ENCODE assay signal across 19 cellular contexts in genomic region chr14:62076368-62076767, GRCh38.
DNase-seq lines count a peak whose midpoint lies in the region; ATAC-seq, FAIRE-seq and TF ChIP-seq lines count a peak whose summit lies in the region.
"Had no signal": no experiment of that assay in that cellular context is flagged by ENCODE, and none has a peak within 500 bp of the region (broad histone marks: within the 10 kb centered on the region; RNA-seq: fewer than 3 reads in every experiment).

No MANE protein-coding gene starts in this region.

- H3K27me3 Mint-ChIP-seq in natural killer cell (ENCODE audit: low read depth in 2 of 2): peaks cover 0 to 2% of the 10 kb centered on the region in 2 donors

- peaks cover 54% of the 10 kb centered on the region for H3K4me1 ChIP-seq in BLaER1

- peak overlapping the region; percentile 79 for H3K4me3 Mint-ChIP-seq in natural killer cell
- H3K4me3 Mint-ChIP-seq: CD14-positive monocyte; CD8-positive, alpha-beta T cell had no signal

- no peaks in the 10 kb centered on the region for H4K20me1 ChIP-seq in BLaER1

- H3K4me2 ChIP-seq in BLaER1: peak overlapping the region; percentile 66

- intact Hi-C loops in natural killer cell (cut with micrococcal nuclease): loop anchor here (5.0 kb wide), 1 partner anchor 41 kb away; no protein-coding TSS in a partner anchor

- DNase-seq in WERI-Rb-1 (no peak), natural killer cell (no peak), RCC 7860 (ENCODE audit: low spot score) (no peak), DMS53 treated with DMSO at 0.1 percent for 48 hours (lab: John Stamatoyannopoulos, UW; ENCODE audit: unreplicated experiment) (no peak), NCI-H1105 treated with DMSO at 0.1 percent for 48 hours (lab: John Stamatoyannopoulos, UW) (no peak)
- DNase-seq in stimulated activated CD4-positive, alpha-beta T cell treated with anti-CD3 and anti-CD28 coated beads, Interleukin-2, amount 100 ng/mL, for 24 hours: no peak
- DNase-seq: ACHN; CD8-positive, alpha-beta T cell; COR-L47; DMS153; GF-D8; GM23248 had no signal

- peak overlapping the region; percentile 66; the same call in 1 of the 2 replicates for H3K27ac ChIP-seq in BLaER1
- peak overlapping the region; percentile 69 for H3K27ac ChIP-seq in KOPT-K1 (ENCODE audit: low read depth, low read length, poor library complexity, severe bottlenecking)
- H3K27ac ChIP-seq in WERI-Rb-1: peak overlapping the region; percentile 85
- H3K27ac ChIP-seq: GM23248 had no signal

- peaks cover 0 to 2% of the 10 kb centered on the region in 2 donors for H3K9me3 Mint-ChIP-seq in natural killer cell
- H3K9me3 Mint-ChIP-seq: CD8-positive, alpha-beta T cell had no signal

- FAIRE-seq in RCC 7860 (lab: Jason Lieb, UNC): no peak
- FAIRE-seq: D721Med, H54, HepG2 had no signal

- TF ChIP-seq CTCF in WERI-Rb-1 (IDR thresholded peaks at IDR 0.05; ENCODE audit: low read depth, low read length) (no peak), natural killer cell (IDR thresholded peaks at IDR 0.05) (no peak)

- H3K9ac ChIP-seq in BLaER1: no peak overlapping the region
- H3K9ac ChIP-seq: GM23248 had no signal

- peak overlapping the region; percentile 75 to 91 for H3K27ac Mint-ChIP-seq in natural killer cell
- H3K27ac Mint-ChIP-seq: CD14-positive monocyte; CD8-positive, alpha-beta T cell had no signal

- H3K27me3 ChIP-seq in BLaER1: no peaks in the 10 kb centered on the region
- H3K27me3 ChIP-seq in WERI-Rb-1 (ENCODE audit: insufficient read depth, low read depth, severe bottlenecking): no peaks in the 10 kb centered on the region

- H3K36me3 ChIP-seq in BLaER1 (no peaks in the 10 kb centered on the region), KOPT-K1 (ENCODE audit: insufficient read depth, low read length) (no peaks in the 10 kb centered on the region), WERI-Rb-1 (no peaks in the 10 kb centered on the region)

- no peaks in the 10 kb centered on the region for H3K36me3 Mint-ChIP-seq in natural killer cell
- H3K36me3 Mint-ChIP-seq: CD14-positive monocyte; CD8-positive, alpha-beta T cell had no signal

- peaks cover 40 to 42% of the 10 kb centered on the region in 2 donors for H3K4me1 Mint-ChIP-seq in natural killer cell
- H3K4me1 Mint-ChIP-seq: CD14-positive monocyte had no signal

- no peak overlapping the region for H3K4me3 ChIP-seq in BLaER1
- H3K4me3 ChIP-seq in WERI-Rb-1 (ENCODE audit: low read depth, low read length): peak overlapping the region; percentile 28
- H3K4me3 ChIP-seq: GM23248 had no signal

- no peak for ATAC-seq in natural killer cell
- ATAC-seq: CD8-positive, alpha-beta T cell; HCT116; HepG2 had no signal

- H3K9me3 ChIP-seq in BLaER1 (peaks cover 9% of the 10 kb centered on the region; the same call in 1 of the 2 replicates), KOPT-K1 (ENCODE audit: insufficient read depth, low read length, poor library complexity, severe bottlenecking) (no peaks in the 10 kb centered on the region), WERI-Rb-1 (ENCODE audit: severe bottlenecking) (no peaks in the 10 kb centered on the region)
